ENCODE assay signal across 22 cellular contexts in genomic region chr1:83615379-83615778, GRCh38.
"Had no signal": no experiment of that assay in that cellular context is flagged by ENCODE, and none has a peak within 500 bp of the region (broad histone marks: within the 10 kb centered on the region; RNA-seq: fewer than 3 reads in every experiment).

No MANE protein-coding gene starts in this region.

- H3K36me3 ChIP-seq: MG63, SJSA1 had no signal

- H3K9me3 ChIP-seq: MG63, SJSA1 had no signal

- H3K27me3 ChIP-seq: MG63, SJSA1 had no signal

- DNase-seq: KBM-7, MG63, NCI-H1092, NCI-H1105 treated with DMSO at 0.1 percent for 48 hours, NCI-H1417 treated with DMSO at 0.1 percent for 48 hours, NCI-H146, NCI-H1694 treated with DMSO at 0.1 percent for 48 hours, NCI-H2029, NCI-H2081 treated with DMSO at 0.1 percent for 48 hours, NCI-H2171, NCI-H226, NCI-H446, NCI-H510A, NCI-H524 treated with DMSO at 0.1 percent for 48 hours, NCI-H69, NCI-H774, Right ventricle myocardium superior, RPMI8226, SIG-M5 had no signal

- H3K4me1 ChIP-seq: SJSA1 had no signal

- H3K4me3 ChIP-seq: MG63, SJSA1, SK-N-MC had no signal

- H3K27ac ChIP-seq: HL-60, SJSA1, SK-N-MC had no signal
